Comparison of ENCODE assay signal across 18 cellular contexts in genomic region chr20:17870063-17870740, GRCh38.
DNase-seq lines count a peak whose midpoint lies in the region; ATAC-seq and TF ChIP-seq lines count a peak whose summit lies in the region.
"Had no signal": no experiment of that assay in that cellular context is flagged by ENCODE, and none has a peak within 500 bp of the region (broad histone marks: within the 10 kb centered on the region; RNA-seq: fewer than 3 reads in every experiment).

No MANE protein-coding gene starts in this region.

- TF ChIP-seq POLR2A in stomach (IDR thresholded peaks at IDR 0.05): no peak

- no peak for TF ChIP-seq EP300 in stomach (IDR thresholded peaks at IDR 0.05)

- H3K4me1 ChIP-seq in NT2/D1 (ENCODE audit: insufficient read depth, insufficient read length) (peaks cover 7% of the 10 kb centered on the region), iPS-20b (ENCODE audit: insufficient read depth, low read length) (peaks cover 42% of the 10 kb centered on the region; the same call in 1 of the 2 replicates), stomach (peaks cover 17 to 50% (median 34%) of the 10 kb centered on the region in 4 donors), smooth muscle cell (ENCODE audit: low read depth) (no peaks in the 10 kb centered on the region), BE2C (peaks cover 4% of the 10 kb centered on the region)

- no peak for ATAC-seq in GM21528 (IDR thresholded peaks at IDR 0.05; ENCODE audit: low FRiP score, unreplicated experiment)
- ATAC-seq: activated T-helper 17 cell treated with anti-CD3 and anti-CD28 coated beads, Interleukin-2, amount 50 U/mL, for 72 hours; GM12878; mucosa of descending colon; pancreas; T-helper 17 cell had no signal

- TF ChIP-seq CTCF in stomach (IDR thresholded peaks at IDR 0.05): no peak
- no peak for TF ChIP-seq CTCF in smooth muscle cell (IDR thresholded peaks at IDR 0.05; ENCODE audit: borderline replicate concordance, insufficient read depth, poor library complexity, severe bottlenecking)
- TF ChIP-seq CTCF in BE2C (IDR thresholded peaks at IDR 0.05; ENCODE audit: low read depth, low read length): no peak

- H3K27me3 ChIP-seq in NT2/D1 (ENCODE audit: insufficient read depth, insufficient read length) (no peaks in the 10 kb centered on the region), iPS-20b (ENCODE audit: insufficient read depth, low read length) (no peaks in the 10 kb centered on the region), stomach (no peaks in the 10 kb centered on the region), smooth muscle cell (ENCODE audit: low read depth) (no peaks in the 10 kb centered on the region), BE2C (no peaks in the 10 kb centered on the region)
- H3K27me3 ChIP-seq: pancreas had no signal

- 57 to 75% (median 69%) methylated on average over 18 of the region's 18 CpGs for WGBS in stomach, 5 donors
- 82% methylated on average over 18 of the region's 18 CpGs for WGBS in smooth muscle cell (ENCODE audit: low lambda C conversion rate)

- H3K36me3 ChIP-seq in NT2/D1 (ENCODE audit: insufficient read depth, insufficient read length, low read length) (no peaks in the 10 kb centered on the region), iPS-20b (ENCODE audit: insufficient read depth, low read depth, low read length) (no peaks in the 10 kb centered on the region), stomach (no peaks in the 10 kb centered on the region), smooth muscle cell (ENCODE audit: low read depth) (no peaks in the 10 kb centered on the region), BE2C (no peaks in the 10 kb centered on the region)
- H3K36me3 ChIP-seq: pancreas had no signal

- H3K4me3 ChIP-seq in NT2/D1 (ENCODE audit: insufficient read length, low read depth) (no peak overlapping the region), iPS-20b (ENCODE audit: low read length) (no peak overlapping the region), stomach (peak overlapping the region in 2 of 4 donors; percentile 15), smooth muscle cell (no peak overlapping the region), BE2C (ENCODE audit: low read depth, low read length) (no peak overlapping the region)
- H3K4me3 ChIP-seq: GM12878, mucosa of descending colon, pancreas had no signal

- H3K27ac ChIP-seq in iPS-20b (ENCODE audit: low read length) (peak overlapping the region; percentile 63), stomach (peak overlapping the region in 3 of 5 donors; percentile 19 to 62 (median 50)), smooth muscle cell (ENCODE audit: low read depth) (no peak overlapping the region)
- H3K27ac ChIP-seq: pancreas had no signal

- intact Hi-C loops in stomach (cut with DNase I; ENCODE audit: low total_unique reads): no loop called here

- peak overlapping the region; percentile 61 for H3K9ac ChIP-seq in NT2/D1 (ENCODE audit: insufficient read length, low read depth)
- H3K9ac ChIP-seq in iPS-20b (ENCODE audit: low read depth, low read length): no peak overlapping the region; the same call in 1 of the 2 replicates
- H3K9ac ChIP-seq in smooth muscle cell (ENCODE audit: low read depth): no peak overlapping the region

- H3K79me2 ChIP-seq in smooth muscle cell (ENCODE audit: low read depth): no peaks in the 10 kb centered on the region

- H4K20me1 ChIP-seq in smooth muscle cell (ENCODE audit: low read depth): no peaks in the 10 kb centered on the region

- H3K4me2 ChIP-seq in smooth muscle cell: no peak overlapping the region

- no peaks in the 10 kb centered on the region for H3K9me3 ChIP-seq in NT2/D1 (ENCODE audit: insufficient read depth, low read length)
- H3K9me3 ChIP-seq in iPS-20b (ENCODE audit: insufficient read depth, low read depth, low read length): no peaks in the 10 kb centered on the region
- no peaks in the 10 kb centered on the region for H3K9me3 ChIP-seq in stomach
- no peaks in the 10 kb centered on the region for H3K9me3 ChIP-seq in smooth muscle cell (replicated peaks; ENCODE audit: low read depth)
- H3K9me3 ChIP-seq in BE2C: no peaks in the 10 kb centered on the region
- H3K9me3 ChIP-seq: mucosa of descending colon, pancreas had no signal

- no peak overlapping the region for H2AFZ ChIP-seq in smooth muscle cell (ENCODE audit: low read depth)

- no peaks in the 10 kb centered on the region for H3F3A ChIP-seq in smooth muscle cell (ENCODE audit: low read depth)

- DNase-seq in activated effector memory CD4-positive, alpha-beta T cell treated with anti-CD3 and anti-CD28 coated beads, Interleukin-2, amount 50 U/mL, for 16 hours: peak; percentile 38
- no peak for DNase-seq in activated effector memory CD4-positive, alpha-beta T cell treated with Interleukin-2 at 50 U/mL for 16 hours
- no peak for DNase-seq in NT2/D1 (ENCODE audit: low read depth, low spot score)
- no peak for DNase-seq in stomach
- no peak for DNase-seq in smooth muscle cell (lab: John Stamatoyannopoulos, UW; ENCODE audit: unreplicated experiment)
- no peak for DNase-seq in BE2C
- DNase-seq: islet precursor cell; NCI-H187; NCI-H446 treated with DMSO at 0.1 percent for 48 hours; pancreas; SHP77; stimulated activated naive CD4-positive, alpha-beta T cell treated with Interleukin-2 at 50 U/mL for 16 hours; T-helper 17 cell had no signal
